ENCODE assay signal across 15 cellular contexts in the genomic region with DNA sequence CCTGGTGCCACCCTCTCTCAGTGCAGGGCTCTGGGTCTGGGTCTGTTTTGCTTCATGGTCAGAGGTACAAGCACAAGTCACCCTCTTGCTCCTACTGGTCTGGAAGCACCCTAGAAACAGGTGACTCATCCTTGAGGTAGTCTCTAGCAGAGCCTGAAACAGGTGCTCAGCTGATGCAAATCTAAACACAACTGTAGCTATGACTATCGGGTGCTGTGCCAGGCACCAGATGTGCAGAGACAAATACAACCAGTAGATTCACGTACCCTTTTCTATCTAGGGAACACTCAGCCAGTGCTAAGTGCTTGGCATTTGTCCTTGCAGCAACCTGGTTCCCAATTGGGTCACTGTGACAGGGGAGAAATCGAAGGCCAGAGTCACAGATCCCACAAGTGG.
DNase-seq lines count a peak whose midpoint lies in the region; ATAC-seq and TF ChIP-seq lines count a peak whose summit lies in the region.
"Had no signal": no experiment of that assay in that cellular context is flagged by ENCODE, and none has a peak within 500 bp of the region (broad histone marks: within the 10 kb centered on the region; RNA-seq: fewer than 3 reads in every experiment).

No MANE protein-coding gene starts in this region.

- DNase-seq in NCI-H226: peak; percentile 46
- no peak for DNase-seq in lung (ENCODE audit: low spot score)
- DNase-seq in endodermal cell: no peak
- DNase-seq: CD4-positive, alpha-beta memory T cell; NCI-H2029; OCI-M1; stimulated activated naive CD4-positive, alpha-beta T cell treated with Interleukin-2 at 50 U/mL for 16 hours had no signal

- WGBS in lung, 2 donors: 80 to 88% methylated on average over 3 of the region's 3 CpGs
- WGBS in endodermal cell (ENCODE audit: insufficient coverage in 1 of 2, insufficient read length in 1 of 2), 2 experiments: 92 to 100% methylated on average over 2 to 3 of the region's 3 CpGs

- H3K36me3 ChIP-seq in lung (ENCODE audit: control insufficient read depth in 2 of 2, insufficient read depth in 2 of 2, low read length in 2 of 2) (no peaks in the 10 kb centered on the region), endodermal cell (ENCODE audit: control insufficient read depth, insufficient read depth, low read length) (no peaks in the 10 kb centered on the region)

- H3K4me3 Mint-ChIP-seq in endodermal cell: no peak overlapping the region
- H3K4me3 Mint-ChIP-seq: CD4-positive, alpha-beta memory T cell; dendritic cell treated with granulocyte-macrophage colony-stimulating factor and Interleukin-4, amounts not matched to agents 40 ng/mL and 50 ng/mL, for 4 days; memory B cell had no signal

- H3K4me1 Mint-ChIP-seq in endodermal cell: no peaks in the 10 kb centered on the region
- H3K4me1 Mint-ChIP-seq: CD4-positive, alpha-beta memory T cell; memory B cell had no signal

- H3K9me3 ChIP-seq in lung (ENCODE audit: control insufficient read depth in 2 of 2, insufficient read depth in 1 of 2, low read length in 1 of 2) (no peaks in the 10 kb centered on the region), endodermal cell (ENCODE audit: control insufficient read depth, low read length) (no peaks in the 10 kb centered on the region)

- H3K27ac ChIP-seq in lung (ENCODE audit: low read depth in 1 of 2, low read length in 1 of 2): no peak overlapping the region
- no peak overlapping the region for H3K27ac ChIP-seq in endodermal cell (ENCODE audit: low read depth, low read length)
- H3K27ac ChIP-seq: parathyroid adenoma had no signal

- H3K4me1 ChIP-seq in lung (ENCODE audit: control insufficient read depth in 2 of 2, insufficient read depth in 2 of 2, low read length in 2 of 2) (peaks cover 0 to 7% of the 10 kb centered on the region in 2 donors), endodermal cell (ENCODE audit: control insufficient read depth, insufficient read depth, low read length) (no peaks in the 10 kb centered on the region)
- H3K4me1 ChIP-seq: parathyroid adenoma had no signal

- no peak overlapping the region for H3K4me3 ChIP-seq in lung
- H3K4me3 ChIP-seq in endodermal cell (ENCODE audit: low read length): no peak overlapping the region

- ATAC-seq in GM18868 (IDR thresholded peaks at IDR 0.05; ENCODE audit: unreplicated experiment): peak; percentile 88
- peak; percentile 57 for ATAC-seq in HG02588 (IDR thresholded peaks at IDR 0.05; ENCODE audit: unreplicated experiment)
- peak; percentile 32 for ATAC-seq in lung (ENCODE audit: insufficient read depth, low FRiP score)
- no peak for ATAC-seq in GM18520 (IDR thresholded peaks at IDR 0.05; ENCODE audit: unreplicated experiment)
- no peak for ATAC-seq in HG02610 (IDR thresholded peaks at IDR 0.05; ENCODE audit: unreplicated experiment)
- ATAC-seq in HG03095 (IDR thresholded peaks at IDR 0.05; ENCODE audit: unreplicated experiment): no peak

- H3K27me3 ChIP-seq in lung (ENCODE audit: control insufficient read depth, insufficient read depth) (no peaks in the 10 kb centered on the region), endodermal cell (ENCODE audit: control insufficient read depth, insufficient read depth, low read length, poor library complexity, severe bottlenecking) (no peaks in the 10 kb centered on the region)

- H3K27ac Mint-ChIP-seq in endodermal cell: no peak overlapping the region
- H3K27ac Mint-ChIP-seq: dendritic cell treated with granulocyte-macrophage colony-stimulating factor and Interleukin-4, amounts not matched to agents 40 ng/mL and 50 ng/mL, for 4 days; memory B cell had no signal

- H3K9ac ChIP-seq in endodermal cell (ENCODE audit: extremely low read depth, low read length, poor library complexity, severe bottlenecking): no peak overlapping the region
- H3K9ac ChIP-seq: parathyroid adenoma had no signal

- TF ChIP-seq CTCF in lung (IDR thresholded peaks at IDR 0.05; ENCODE audit: control extremely low read depth, extremely low read depth) (no peak), endodermal cell (conservative IDR thresholded peaks at IDR 0.05) (no peak)

- H3K36me3 Mint-ChIP-seq in endodermal cell (ENCODE audit: low read depth): no peaks in the 10 kb centered on the region
- H3K36me3 Mint-ChIP-seq: CD4-positive, alpha-beta memory T cell; memory B cell had no signal

- no peaks in the 10 kb centered on the region for H3K9me3 Mint-ChIP-seq in endodermal cell
- H3K9me3 Mint-ChIP-seq: CD4-positive, alpha-beta memory T cell; dendritic cell treated with granulocyte-macrophage colony-stimulating factor and Interleukin-4, amounts not matched to agents 40 ng/mL and 50 ng/mL, for 4 days; memory B cell had no signal

- H3K27me3 Mint-ChIP-seq in endodermal cell (ENCODE audit: insufficient read depth): peaks cover 7% of the 10 kb centered on the region
- H3K27me3 Mint-ChIP-seq: dendritic cell treated with granulocyte-macrophage colony-stimulating factor and Interleukin-4, amounts not matched to agents 40 ng/mL and 50 ng/mL, for 4 days had no signal

Comparison
In these comparisons a context has a peak if more than half of its experiments do, and no peak if none do; other contexts are left out.
1. ATAC-seq: peak in GM18868 (single experiment), HG02588 (single experiment) and lung (single experiment); none in GM18520 (single experiment), HG02610 (single experiment) and HG03095 (single experiment).